ENCODE assay signal across 8 cellular contexts in the genomic region with DNA sequence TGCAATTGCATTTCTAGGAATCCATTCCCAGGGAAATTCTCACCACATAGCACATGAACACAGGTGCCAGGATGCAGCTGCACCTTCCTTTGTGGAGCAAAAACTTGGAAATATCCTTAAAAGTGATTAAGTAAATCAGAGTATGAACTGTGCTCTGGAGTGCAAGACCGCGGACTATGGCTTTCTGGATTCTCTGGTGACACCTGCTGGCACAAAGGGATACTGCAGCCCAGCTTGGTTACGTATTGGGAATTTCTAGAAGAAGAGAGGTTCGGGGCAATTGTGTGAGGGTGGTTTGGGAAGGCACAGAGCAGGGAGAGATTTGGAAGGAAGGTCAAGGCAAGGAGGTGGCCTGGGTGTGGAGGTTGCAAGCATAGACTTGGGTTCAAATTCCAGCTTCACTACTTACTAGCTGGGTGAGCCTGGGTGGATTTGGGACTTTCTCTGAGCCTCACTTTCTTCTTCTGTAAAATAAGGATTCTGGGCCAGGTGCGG. TPM values are rescaled to one million over a fixed set of nuclear protein-coding genes. Genes with fewer than 3 reads are reported as not detected.
DNase-seq lines count a peak whose midpoint lies in the region; FAIRE-seq and TF ChIP-seq lines count a peak whose summit lies in the region.

No MANE protein-coding gene starts in this region.

- H3K4me3 ChIP-seq in HL-60 (replicated peaks; ENCODE audit: insufficient read depth, low read length) (no peak overlapping the region), OCI-LY7 (ENCODE audit: low read depth, low read length, poor library complexity, severe bottlenecking) (no peak overlapping the region)

- no peaks in the 10 kb centered on the region for H4K20me1 ChIP-seq in OCI-LY7 (ENCODE audit: insufficient read depth, low read length)

- peaks cover 3% of the 10 kb centered on the region for H3K36me3 Mint-ChIP-seq in neural crest cell (ENCODE audit: low read depth)

- H3K4me1 ChIP-seq in OCI-LY7 (ENCODE audit: insufficient read depth, low read length, poor library complexity, severe bottlenecking), result no peaks in the 10 kb centered on the region

- H2AFZ ChIP-seq in OCI-LY7 (ENCODE audit: low read length), result no peak overlapping the region

- CTCF ChIA-PET in OCI-LY7 (lab: Charles Lee; ENCODE audit: unreplicated experiment), result interaction anchor here (0.5 to 1.7 kb wide), 4 partner anchors 16 to 53 kb away, joined by 3 to 4 read pairs (median 3); no protein-coding TSS in a partner anchor

- DNase-seq in CD1c-positive myeloid dendritic cell (ENCODE audit: extremely low spot score), result peak; percentile 88
- peak in 1 of 2 experiments; percentile 75 for DNase-seq in HL-60 (ENCODE audit: low read depth in 1 of 2, low spot score in 1 of 2)
- DNase-seq in OCI-LY7 (ENCODE audit: low spot score), result peak; percentile 69
- peak; percentile 73 for DNase-seq in activated T-cell treated with anti-CD3 and anti-CD28 coated beads for 48 hours (ENCODE audit: low read depth)
- DNase-seq in fibroblast of gingiva (ENCODE audit: low read depth), result peak; percentile 60
- DNase-seq in neural crest cell (ENCODE audit: low read depth, low spot score), result peak; percentile 89
- peak; percentile 92 for DNase-seq in superior temporal gyrus (ENCODE audit: extremely low spot score)
- no peak for DNase-seq in GM12891 (ENCODE audit: insufficient read length, low spot score)

- H3K9me3 Mint-ChIP-seq in neural crest cell, result peaks cover 3% of the 10 kb centered on the region

- H3K27ac Mint-ChIP-seq in neural crest cell (ENCODE audit: unreplicated experiment), result no peak overlapping the region

- TF ChIP-seq POLR2A in GM12891 (IDR thresholded peaks at IDR 0.05; ENCODE audit: low read depth, low read length), result no peak

- no peaks in the 10 kb centered on the region for H3K36me3 ChIP-seq in OCI-LY7 (ENCODE audit: insufficient read depth, low read length)

- no TSS peak for BruUV-seq in OCI-LY7 (replicated peaks; lab: Mats Ljungman, UMichigan)

- intact Hi-C loops in OCI-LY7 (cut with micrococcal nuclease; ENCODE audit: unreplicated experiment), result loop anchor here (1.0 to 5.0 kb wide), 3 partner anchors 48 to 190 kb away; no protein-coding TSS in a partner anchor

- peaks cover 39% of the 10 kb centered on the region for H3K4me1 Mint-ChIP-seq in neural crest cell

- H3K9me2 ChIP-seq in OCI-LY7 (ENCODE audit: insufficient read depth, low read length), result no peaks in the 10 kb centered on the region

- no peaks in the 10 kb centered on the region for H3K27me3 ChIP-seq in HL-60 (ENCODE audit: insufficient read depth, poor library complexity, severe bottlenecking)

- peak overlapping the region; percentile 58 for H3K4me3 Mint-ChIP-seq in neural crest cell

- POLR2A ChIA-PET in OCI-LY7 (lab: Charles Lee), result interaction anchor here (2.7 kb wide), 1 partner anchor 16 kb away, joined by 9 read pairs; a partner anchor contains a TSS

- H3K4me2 ChIP-seq in OCI-LY7 (ENCODE audit: low read length), result no peak overlapping the region

- H3K27me3 Mint-ChIP-seq in neural crest cell (ENCODE audit: low read depth), result no peaks in the 10 kb centered on the region

- FAIRE-seq in GM12891 (lab: Jason Lieb, UNC), result no peak

- H3K9me3 ChIP-seq in OCI-LY7 (ENCODE audit: low read length), result no peaks in the 10 kb centered on the region

- H3K79me2 ChIP-seq in OCI-LY7 (ENCODE audit: insufficient read depth, low read depth, low read length), result no peaks in the 10 kb centered on the region

- H3K27ac ChIP-seq in HL-60 (replicated peaks), result no peak overlapping the region
- H3K27ac ChIP-seq in OCI-LY7 (ENCODE audit: low read depth, low read length, poor library complexity, severe bottlenecking), result no peak overlapping the region

- TF ChIP-seq CTCF in HL-60 (IDR thresholded peaks at IDR 0.05; ENCODE audit: insufficient read depth, low read length) (peak; percentile 93), OCI-LY7 (conservative IDR thresholded peaks at IDR 0.05; ENCODE audit: low read length) (peak; percentile 90), neural crest cell (conservative IDR thresholded peaks at IDR 0.05) (peak; percentile 86)

TF ChIP-seq in GM12891, 5 proteins besides CTCF, POLR2A, EP300 and RAD21:
- TF ChIP-seq POU2F2 (IDR thresholded peaks at IDR 0.05; ENCODE audit: low read depth, low read length) (no peak), POLR2AphosphoS5 (IDR thresholded peaks at IDR 0.05; ENCODE audit: low read depth, low read length) (no peak), SPI1 (IDR thresholded peaks at IDR 0.05; ENCODE audit: low read depth, low read length) (no peak), TAF1 (IDR thresholded peaks at IDR 0.05; ENCODE audit: low read depth, low read length) (no peak), PAX5 (IDR thresholded peaks at IDR 0.05; ENCODE audit: insufficient read depth, low read length, severe bottlenecking) (no peak)

RNA-seq across cellular contexts. Expression of a gene that starts 15.9 kb away (rescaled TPM):
- 12.0 and 25.9 TPM in 2 replicates for total RNA-seq in OCI-LY7 (2014; rRNA removed; shearing (Covaris generic))
- total RNA-seq in OCI-LY7 (2022) (19.5 and 22.0 TPM in 2 replicates), neural crest cell (26.1 and 29.1 TPM in 2 replicates)
- polyA plus RNA-seq in GM12891 (2012; ENCODE audit: low read depth, missing spikeins), result 10.1 TPM

RNA-seq across cellular contexts. Expression of a gene that starts 21.3 kb away (rescaled TPM):
- 31.0 and 47.6 TPM in 2 replicates for total RNA-seq in OCI-LY7 (2014; rRNA removed; shearing (Covaris generic))
- 48.2 and 48.4 TPM in 2 replicates for total RNA-seq in OCI-LY7 (2022)
- total RNA-seq in neural crest cell, result 7.6 and 7.8 TPM in 2 replicates
- 0.60 TPM for polyA plus RNA-seq in GM12891 (2012; ENCODE audit: low read depth, missing spikeins)

RNA-seq across cellular contexts. Expression of a gene that starts 56.4 kb away (rescaled TPM):
- total RNA-seq in OCI-LY7 (2014; rRNA removed; shearing (Covaris generic)), result 57.3 and 63.2 TPM in 2 replicates
- total RNA-seq in OCI-LY7 (2022) (143 and 161 TPM in 2 replicates), neural crest cell (147 and 177 TPM in 2 replicates)
- polyA plus RNA-seq in GM12891 (2012; ENCODE audit: low read depth, missing spikeins), result 104 TPM
